4 cellular contexts compared by ENCODE assay signal in the genomic region with DNA sequence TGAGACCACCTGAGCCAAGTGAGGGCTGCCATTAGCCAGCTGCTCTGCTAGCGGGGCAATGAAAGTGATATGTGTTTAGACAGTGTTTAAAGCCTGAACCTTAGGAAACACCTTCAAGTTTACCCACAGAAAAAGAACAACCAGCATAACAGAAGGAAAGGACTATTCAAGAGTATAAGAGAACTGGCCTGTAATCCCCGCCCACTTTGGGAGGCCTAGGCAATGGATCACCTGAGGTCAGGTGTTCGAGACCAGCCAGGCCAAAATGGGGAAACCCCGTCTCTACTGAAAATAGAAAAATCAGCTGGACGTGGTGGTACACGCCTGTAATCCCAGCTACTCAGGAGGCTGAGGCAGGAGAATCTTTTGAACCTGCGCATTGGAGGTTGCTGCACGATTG.
"Had no signal": no experiment of that assay in that cellular context is flagged by ENCODE, and none has a peak within 500 bp of the region (broad histone marks: within the 10 kb centered on the region; RNA-seq: fewer than 3 reads in every experiment).

No MANE protein-coding gene starts in this region.

- H3K4me2 ChIP-seq: GM23338 had no signal

- H3K4me1 Mint-ChIP-seq: GM23338 had no signal

- H3K27ac Mint-ChIP-seq: GM23338, H9 had no signal

- DNase-seq: H9, HCEC 1CT, IMR-90 had no signal

- H3K4me3 ChIP-seq: GM23338 had no signal

- ATAC-seq: GM23338 had no signal

- H3K4me3 Mint-ChIP-seq: GM23338, H9 had no signal

- H2AFZ ChIP-seq: GM23338 had no signal
